In genomic region chr19:9883231-9883758, GRCh38 we compare ENCODE assay signal across 15 cellular contexts. TPM values are rescaled to one million over a fixed set of nuclear protein-coding genes. Genes with fewer than 3 reads are reported as not detected.
DNase-seq lines count a peak whose midpoint lies in the region; ATAC-seq and TF ChIP-seq lines count a peak whose summit lies in the region.
"Had no signal": no experiment of that assay in that cellular context is flagged by ENCODE, and none has a peak within 500 bp of the region (broad histone marks: within the 10 kb centered on the region; RNA-seq: fewer than 3 reads in every experiment).

No MANE protein-coding gene starts in this region.

- H3K4me3 ChIP-seq in H7 (ENCODE audit: insufficient read depth, low read depth, low read length) = no peak overlapping the region
- H3K4me3 ChIP-seq in heart right ventricle = no peak overlapping the region
- H3K4me3 ChIP-seq: BLaER1 treated with 17β-estradiol and CSF1 and Interleukin-3, amounts not matched to agents 10 nM and 100 nM; heart left ventricle had no signal

- H3K9me3 Mint-ChIP-seq in WTC11 = no peaks in the 10 kb centered on the region
- H3K9me3 Mint-ChIP-seq in nephron = no peaks in the 10 kb centered on the region
- no peaks in the 10 kb centered on the region for H3K9me3 Mint-ChIP-seq in T-helper 2 cell treated with Interferon-gamma antibody and Interleukin-4, amounts not matched to agents 5 μg/mL and 100 μg/mL, for 36 hours
- H3K9me3 Mint-ChIP-seq: activated naive CD8-positive, alpha-beta T cell treated with anti-CD3 and anti-CD28 coated beads, Interleukin-2, amount 10 ng/mL, durations not matched to agents 7 days and 5 days; memory B cell had no signal

- TF ChIP-seq CTCF in WTC11 (IDR thresholded peaks at IDR 0.05) = no peak
- no peak for TF ChIP-seq CTCF in nephron (IDR thresholded peaks at IDR 0.05; ENCODE audit: unreplicated experiment in 3 of 3)
- no peak for TF ChIP-seq CTCF in heart right ventricle (IDR thresholded peaks at IDR 0.05)

- H3K27me3 Mint-ChIP-seq in WTC11 (ENCODE audit: low read depth) (no peaks in the 10 kb centered on the region), nephron (ENCODE audit: low read depth) (no peaks in the 10 kb centered on the region)
- peaks cover 2% of the 10 kb centered on the region for H3K27me3 Mint-ChIP-seq in T-helper 2 cell treated with Interferon-gamma antibody and Interleukin-4, amounts not matched to agents 5 μg/mL and 100 μg/mL, for 36 hours (ENCODE audit: low read depth)

- H3K4me3 Mint-ChIP-seq in WTC11 (no peak overlapping the region), nephron (no peak overlapping the region)
- no peak overlapping the region for H3K4me3 Mint-ChIP-seq in T-helper 2 cell treated with Interferon-gamma antibody and Interleukin-4, amounts not matched to agents 5 μg/mL and 100 μg/mL, for 36 hours
- H3K4me3 Mint-ChIP-seq: activated naive CD8-positive, alpha-beta T cell treated with anti-CD3 and anti-CD28 coated beads, Interleukin-2, amount 10 ng/mL, durations not matched to agents 7 days and 5 days; memory B cell had no signal

- ATAC-seq in WTC11 (peak; percentile 64; the same call in 1 of the 2 replicates), heart right ventricle (no peak)

- peaks cover 5% of the 10 kb centered on the region for H3K4me1 Mint-ChIP-seq in WTC11
- peaks cover 18% of the 10 kb centered on the region for H3K4me1 Mint-ChIP-seq in nephron
- H3K4me1 Mint-ChIP-seq in T-helper 2 cell treated with Interferon-gamma antibody and Interleukin-4, amounts not matched to agents 5 μg/mL and 100 μg/mL, for 36 hours (ENCODE audit: low read depth) = no peaks in the 10 kb centered on the region

- no peak overlapping the region for H3K27ac ChIP-seq in heart right ventricle
- H3K27ac ChIP-seq: BLaER1 treated with 17β-estradiol and CSF1 and Interleukin-3, amounts not matched to agents 10 nM and 100 nM; heart left ventricle had no signal

- H3K27me3 ChIP-seq in H7 (ENCODE audit: control insufficient read depth, insufficient read depth, low read length) (no peaks in the 10 kb centered on the region), heart right ventricle (peaks cover 0 to 16% (median 0%) of the 10 kb centered on the region in 7 donors)
- H3K27me3 ChIP-seq: BLaER1 treated with 17β-estradiol and CSF1 and Interleukin-3, amounts not matched to agents 10 nM and 100 nM had no signal

- H3K9me3 ChIP-seq in heart right ventricle = no peaks in the 10 kb centered on the region
- H3K9me3 ChIP-seq: BLaER1 treated with 17β-estradiol and CSF1 and Interleukin-3, amounts not matched to agents 10 nM and 100 nM; heart left ventricle had no signal

- H3K36me3 Mint-ChIP-seq in WTC11 (no peaks in the 10 kb centered on the region), nephron (ENCODE audit: low read depth) (peaks cover 3% of the 10 kb centered on the region)
- no peaks in the 10 kb centered on the region for H3K36me3 Mint-ChIP-seq in T-helper 2 cell treated with Interferon-gamma antibody and Interleukin-4, amounts not matched to agents 5 μg/mL and 100 μg/mL, for 36 hours (ENCODE audit: low read depth)
- H3K36me3 Mint-ChIP-seq: memory B cell had no signal

- no peaks in the 10 kb centered on the region for H3K4me1 ChIP-seq in heart right ventricle
- H3K4me1 ChIP-seq: heart left ventricle had no signal

- H3K36me3 ChIP-seq in H7 (replicated peaks; ENCODE audit: control insufficient read depth, insufficient read depth, low read length) (no peaks in the 10 kb centered on the region), heart right ventricle (no peaks in the 10 kb centered on the region)
- H3K36me3 ChIP-seq: BLaER1 treated with 17β-estradiol and CSF1 and Interleukin-3, amounts not matched to agents 10 nM and 100 nM; heart left ventricle had no signal

- DNase-seq in H7 (peak; percentile 65), NCI-H2171 treated with DMSO at 0.1 percent for 48 hours (lab: John Stamatoyannopoulos, UW) (peak; percentile 97), WTC11 (ENCODE audit: low spot score) (peak; percentile 27), UCSD-AML1 (lab: John Stamatoyannopoulos, UW; ENCODE audit: unreplicated experiment) (no peak), heart right ventricle (no peak)
- DNase-seq in activated CD4-positive, alpha-beta T cell treated with anti-CD3 and anti-CD28 coated beads for 4 hours = no peak
- no peak for DNase-seq in T-helper 2 cell treated with Interferon-gamma antibody and Interleukin-4, amounts not matched to agents 5 μg/mL and 100 μg/mL, for 36 hours (ENCODE audit: low spot score)
- DNase-seq: activated naive CD8-positive, alpha-beta T cell treated with anti-CD3 and anti-CD28 coated beads, Interleukin-2, amount 10 ng/mL, durations not matched to agents 7 days and 5 days; heart left ventricle; NCI-H748 treated with DMSO at 0.1 percent for 48 hours; stimulated activated naive CD4-positive, alpha-beta T cell; T-helper 2 cell had no signal

- CTCF ChIA-PET in WTC11 (lab: Charles Lee) = interaction anchor here (0.6 to 2.3 kb wide), 7 partner anchors 8 to 367 kb away, joined by 3 to 19 read pairs (median 4); partner anchors contain the start of gene PIN1

- POLR2A ChIA-PET in WTC11 (lab: Charles Lee) = interaction anchor here (0.6 kb wide), 1 partner anchor 65 kb away, joined by 5 read pairs; no protein-coding TSS in a partner anchor

- peak overlapping the region; percentile 56; the same call in 1 of the 2 replicates for H3K27ac Mint-ChIP-seq in WTC11
- H3K27ac Mint-ChIP-seq in nephron = peak overlapping the region; percentile 32 to 63 (median 47)
- H3K27ac Mint-ChIP-seq in T-helper 2 cell treated with Interferon-gamma antibody and Interleukin-4, amounts not matched to agents 5 μg/mL and 100 μg/mL, for 36 hours = no peak overlapping the region
- H3K27ac Mint-ChIP-seq: activated naive CD8-positive, alpha-beta T cell treated with anti-CD3 and anti-CD28 coated beads, Interleukin-2, amount 10 ng/mL, durations not matched to agents 7 days and 5 days; memory B cell had no signal

- 52 to 55% methylated on average over 10 of the region's 10 CpGs for WGBS in heart right ventricle, 2 donors

- intact Hi-C loops in heart right ventricle (cut with DNase I) = no loop called here

TF ChIP-seq in WTC11, 78 proteins besides CTCF, POLR2A, EP300 and RAD21:
- TF ChIP-seq, protein P1, sequence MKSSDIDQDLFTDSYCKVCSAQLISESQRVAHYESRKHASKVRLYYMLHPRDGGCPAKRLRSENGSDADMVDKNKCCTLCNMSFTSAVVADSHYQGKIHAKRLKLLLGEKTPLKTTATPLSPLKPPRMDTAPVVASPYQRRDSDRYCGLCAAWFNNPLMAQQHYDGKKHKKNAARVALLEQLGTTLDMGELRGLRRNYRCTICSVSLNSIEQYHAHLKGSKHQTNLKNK (CRISPR knock-in tag; IDR thresholded peaks at IDR 0.05) = no peak
- TF ChIP-seq PRRX2 (CRISPR knock-in tag; IDR thresholded peaks at IDR 0.05) = no peak
- TF ChIP-seq, protein P2, sequence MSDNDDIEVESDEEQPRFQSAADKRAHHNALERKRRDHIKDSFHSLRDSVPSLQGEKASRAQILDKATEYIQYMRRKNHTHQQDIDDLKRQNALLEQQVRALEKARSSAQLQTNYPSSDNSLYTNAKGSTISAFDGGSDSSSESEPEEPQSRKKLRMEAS (CRISPR knock-in tag; IDR thresholded peaks at IDR 0.05) = no peak
- no peak for TF ChIP-seq SOX15 (CRISPR knock-in tag; IDR thresholded peaks at IDR 0.05)
- no peak for TF ChIP-seq EMX1 (CRISPR knock-in tag; IDR thresholded peaks at IDR 0.05)
- no peak for TF ChIP-seq FOXK1 (CRISPR knock-in tag; IDR thresholded peaks at IDR 0.05)
- TF ChIP-seq USF1 (CRISPR knock-in tag; IDR thresholded peaks at IDR 0.05) = no peak
- TF ChIP-seq, protein P3, sequence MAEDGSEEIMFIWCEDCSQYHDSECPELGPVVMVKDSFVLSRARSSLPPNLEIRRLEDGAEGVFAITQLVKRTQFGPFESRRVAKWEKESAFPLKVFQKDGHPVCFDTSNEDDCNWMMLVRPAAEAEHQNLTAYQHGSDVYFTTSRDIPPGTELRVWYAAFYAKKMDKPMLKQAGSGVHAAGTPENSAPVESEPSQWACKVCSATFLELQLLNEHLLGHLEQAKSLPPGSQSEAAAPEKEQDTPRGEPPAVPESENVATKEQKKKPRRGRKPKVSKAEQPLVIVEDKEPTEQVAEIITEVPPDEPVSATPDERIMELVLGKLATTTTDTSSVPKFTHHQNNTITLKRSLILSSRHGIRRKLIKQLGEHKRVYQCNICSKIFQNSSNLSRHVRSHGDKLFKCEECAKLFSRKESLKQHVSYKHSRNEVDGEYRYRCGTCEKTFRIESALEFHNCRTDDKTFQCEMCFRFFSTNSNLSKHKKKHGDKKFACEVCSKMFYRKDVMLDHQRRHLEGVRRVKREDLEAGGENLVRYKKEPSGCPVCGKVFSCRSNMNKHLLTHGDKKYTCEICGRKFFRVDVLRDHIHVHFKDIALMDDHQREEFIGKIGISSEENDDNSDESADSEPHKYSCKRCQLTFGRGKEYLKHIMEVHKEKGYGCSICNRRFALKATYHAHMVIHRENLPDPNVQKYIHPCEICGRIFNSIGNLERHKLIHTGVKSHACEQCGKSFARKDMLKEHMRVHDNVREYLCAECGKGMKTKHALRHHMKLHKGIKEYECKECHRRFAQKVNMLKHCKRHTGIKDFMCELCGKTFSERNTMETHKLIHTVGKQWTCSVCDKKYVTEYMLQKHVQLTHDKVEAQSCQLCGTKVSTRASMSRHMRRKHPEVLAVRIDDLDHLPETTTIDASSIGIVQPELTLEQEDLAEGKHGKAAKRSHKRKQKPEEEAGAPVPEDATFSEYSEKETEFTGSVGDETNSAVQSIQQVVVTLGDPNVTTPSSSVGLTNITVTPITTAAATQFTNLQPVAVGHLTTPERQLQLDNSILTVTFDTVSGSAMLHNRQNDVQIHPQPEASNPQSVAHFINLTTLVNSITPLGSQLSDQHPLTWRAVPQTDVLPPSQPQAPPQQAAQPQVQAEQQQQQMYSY (CRISPR knock-in tag; IDR thresholded peaks at IDR 0.05) = no peak

RNA-seq across cellular contexts. Expression of gene PIN1, which starts 48.2 kb away (rescaled TPM):
- total RNA-seq in H7 (2014; rRNA removed; shearing (Covaris generic)) = 180 and 208 TPM in 2 replicates
- total RNA-seq in WTC11 (2021) (107 to 111 TPM (median 110 TPM) in 3 replicates), heart right ventricle (100 to 1,000 TPM in 2 of 10 donors, 10 to 100 TPM in 8; 81.1 to 109 (median 90.8) TPM)
- polyA plus RNA-seq in heart right ventricle = 100 to 1,000 TPM in 1 of 2 donors, 10 to 100 TPM in 1; 74.6 to 152 TPM

RNA-seq across cellular contexts. Expression of gene OLFM2, which starts 53.0 kb away (rescaled TPM):
- total RNA-seq in H7 (2014; rRNA removed; shearing (Covaris generic)) = 40.0 and 63.4 TPM in 2 replicates
- total RNA-seq in WTC11 (2021) = 66.0 to 93.3 TPM (median 91.8 TPM) in 3 replicates
- 1 to 10 TPM in 8 of 10 donors, under 1 TPM in 2; 0.30 to 4.1 (median 1.4) TPM for total RNA-seq in heart right ventricle
- polyA plus RNA-seq in heart right ventricle = 1 to 10 TPM; 2.3 to 8.0 TPM

RNA-seq across cellular contexts. Expression of gene UBL5, which starts 55.6 kb away (rescaled TPM):
- 266 and 288 TPM in 2 replicates for total RNA-seq in H7 (2014; rRNA removed; shearing (Covaris generic))
- total RNA-seq in WTC11 (2021) = 402 to 411 TPM (median 405 TPM) in 3 replicates
- total RNA-seq in heart right ventricle = 100 to 1,000 TPM; 483 to 573 (median 516) TPM
- 1,000 to 10,000 TPM in 1 of 2 donors, 100 to 1,000 TPM in 1; 914 to 1,564 TPM for polyA plus RNA-seq in heart right ventricle

Comparison
In these comparisons a context has a peak if more than half of its experiments do, and no peak if none do; other contexts are left out.
1. DNase-seq: peak in H7 (single experiment), NCI-H2171 treated with DMSO at 0.1 percent for 48 hours (single experiment) and WTC11 (single experiment); none in UCSD-AML1 (single experiment), activated CD4-positive, alpha-beta T cell treated with anti-CD3 and anti-CD28 coated beads for 4 hours (0 of 2), T-helper 2 cell treated with Interferon-gamma antibody and Interleukin-4, amounts not matched to agents 5 μg/mL and 100 μg/mL, for 36 hours (single experiment) and heart right ventricle (0 of 2).